Comparison of ENCODE assay signal across 15 cellular contexts in the genomic region with DNA sequence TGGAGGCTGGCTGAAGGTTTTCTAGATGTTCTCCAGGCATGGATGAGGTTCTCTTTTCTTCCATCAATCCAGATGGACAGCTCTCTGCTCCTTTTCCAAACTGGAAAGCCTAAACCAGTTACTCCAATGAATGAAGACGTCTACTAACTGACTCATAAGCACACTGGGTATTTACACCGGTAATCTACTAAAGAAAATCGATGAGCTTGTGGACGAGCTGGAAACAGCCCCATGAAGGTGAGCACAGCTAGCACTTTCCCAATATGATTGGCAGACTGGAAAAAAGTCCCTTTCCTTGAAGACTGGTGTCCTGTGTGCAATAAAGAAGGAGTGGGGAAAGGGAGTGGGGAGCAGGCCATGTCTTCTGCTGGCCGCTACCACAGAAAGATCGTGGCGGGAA.
DNase-seq lines count a peak whose midpoint lies in the region; ATAC-seq and TF ChIP-seq lines count a peak whose summit lies in the region.
"Had no signal": no experiment of that assay in that cellular context is flagged by ENCODE, and none has a peak within 500 bp of the region (broad histone marks: within the 10 kb centered on the region; RNA-seq: fewer than 3 reads in every experiment).

No MANE protein-coding gene starts in this region.

- H3K4me3 ChIP-seq in left ventricle myocardium inferior (no peak overlapping the region), gastrocnemius medialis (no peak overlapping the region), uterus (no peak overlapping the region), body of pancreas (no peak overlapping the region)
- H3K4me3 ChIP-seq: BLaER1 treated with 17β-estradiol and CSF1 and Interleukin-3, amounts not matched to agents 10 nM and 100 nM had no signal

- no peak for DNase-seq in left ventricle myocardium inferior
- DNase-seq in left cardiac atrium, result no peak
- no peak for DNase-seq in gastrocnemius medialis
- no peak for DNase-seq in uterus
- DNase-seq in left colon, result no peak
- no peak for DNase-seq in anterior cingulate cortex (lab: John Stamatoyannopoulos, UW)
- no peak for DNase-seq in body of pancreas
- DNase-seq: CD4-positive, CD25-positive, alpha-beta regulatory T cell; CD8-positive, alpha-beta memory T cell; COR-L47; H9 had no signal

- H3K27me3 Mint-ChIP-seq in nephron (ENCODE audit: low read depth), result no peaks in the 10 kb centered on the region
- H3K27me3 Mint-ChIP-seq: CD4-positive, CD25-positive, alpha-beta regulatory T cell; CD8-positive, alpha-beta memory T cell had no signal

- H3K9me3 Mint-ChIP-seq in nephron, result no peaks in the 10 kb centered on the region
- H3K9me3 Mint-ChIP-seq: CD4-positive, CD25-positive, alpha-beta regulatory T cell; CD8-positive, alpha-beta memory T cell; H9 had no signal

- H3K27me3 ChIP-seq in left ventricle myocardium inferior (ENCODE audit: low read depth) (no peaks in the 10 kb centered on the region), gastrocnemius medialis (no peaks in the 10 kb centered on the region), uterus (no peaks in the 10 kb centered on the region), body of pancreas (no peaks in the 10 kb centered on the region)
- H3K27me3 ChIP-seq: BLaER1 treated with 17β-estradiol and CSF1 and Interleukin-3, amounts not matched to agents 10 nM and 100 nM had no signal

- WGBS in body of pancreas, 2 donors, result 70 to 83% methylated on average over 7 of the region's 7 CpGs

- H3K27ac ChIP-seq in left ventricle myocardium inferior (replicated peaks) (peak overlapping the region; percentile 92), gastrocnemius medialis (peak overlapping the region; percentile 39 to 73 (median 66)), uterus (peak overlapping the region; percentile 53 to 61), body of pancreas (peak overlapping the region in 2 of 4 donors; percentile 14 to 51)
- H3K27ac ChIP-seq: BLaER1 treated with 17β-estradiol and CSF1 and Interleukin-3, amounts not matched to agents 10 nM and 100 nM; HL-60 had no signal

- peaks cover 50% of the 10 kb centered on the region for H3K4me1 ChIP-seq in left ventricle myocardium inferior
- H3K4me1 ChIP-seq in gastrocnemius medialis, result peaks cover 8 to 10% of the 10 kb centered on the region in 2 donors
- no peaks in the 10 kb centered on the region for H3K4me1 ChIP-seq in uterus
- H3K4me1 ChIP-seq in body of pancreas, result peaks cover 6% of the 10 kb centered on the region

- no peak overlapping the region for H3K4me3 Mint-ChIP-seq in nephron
- H3K4me3 Mint-ChIP-seq: B cell; CD4-positive, CD25-positive, alpha-beta regulatory T cell; CD8-positive, alpha-beta memory T cell; H9 had no signal

- peaks cover 64% of the 10 kb centered on the region for H3K36me3 Mint-ChIP-seq in nephron (ENCODE audit: low read depth)

- no peaks in the 10 kb centered on the region for H3K9me3 ChIP-seq in left ventricle myocardium inferior (replicated peaks)
- no peaks in the 10 kb centered on the region for H3K9me3 ChIP-seq in gastrocnemius medialis
- H3K9me3 ChIP-seq in uterus, result no peaks in the 10 kb centered on the region
- no peaks in the 10 kb centered on the region for H3K9me3 ChIP-seq in body of pancreas

- ATAC-seq in left cardiac atrium (no peak), gastrocnemius medialis (no peak), left colon (no peak), body of pancreas (no peak)

- in situ Hi-C loops in gastrocnemius medialis (cut with MboI; ENCODE audit: low sequenced_read_pairs in 4 of 4), result no loop called here

- peak overlapping the region in 2 of 3 experiments; percentile 21 to 95 for H3K27ac Mint-ChIP-seq in nephron
- H3K27ac Mint-ChIP-seq: B cell; CD8-positive, alpha-beta memory T cell; H9 had no signal

- H3K36me3 ChIP-seq in left ventricle myocardium inferior (peaks cover 50% of the 10 kb centered on the region), gastrocnemius medialis (peaks cover 0 to 47% of the 10 kb centered on the region in 2 donors), uterus (no peaks in the 10 kb centered on the region), body of pancreas (replicated peaks in 1 of 2; ENCODE audit: insufficient read depth in 1 of 2, low read depth in 2 of 2) (peaks cover 0 to 8% of the 10 kb centered on the region in 2 donors)

- TF ChIP-seq CTCF in left ventricle myocardium inferior (IDR thresholded peaks at IDR 0.05; ENCODE audit: borderline replicate concordance), result no peak
- no peak for TF ChIP-seq CTCF in nephron (IDR thresholded peaks at IDR 0.05; ENCODE audit: unreplicated experiment in 3 of 3)
- TF ChIP-seq CTCF in gastrocnemius medialis (IDR thresholded peaks at IDR 0.05 in 4 of 5, conservative IDR thresholded peaks at IDR 0.05 in 1 of 5), result no peak
- TF ChIP-seq CTCF in uterus (IDR thresholded peaks at IDR 0.05), result no peak
- no peak for TF ChIP-seq CTCF in body of pancreas (IDR thresholded peaks at IDR 0.05)

- H3K4me1 Mint-ChIP-seq in nephron, result peaks cover 25% of the 10 kb centered on the region
- H3K4me1 Mint-ChIP-seq: B cell; CD8-positive, alpha-beta memory T cell; H9 had no signal

- TF ChIP-seq POLR2A in gastrocnemius medialis (IDR thresholded peaks at IDR 0.05), result no peak
- TF ChIP-seq POLR2A in uterus (IDR thresholded peaks at IDR 0.05), result no peak
- TF ChIP-seq POLR2A in body of pancreas (IDR thresholded peaks at IDR 0.05), result no peak

- intact Hi-C loops in left ventricle myocardium inferior (cut with micrococcal nuclease), result no loop called here
- intact Hi-C loops in left cardiac atrium (cut with DNase I), result no loop called here
- intact Hi-C loops in gastrocnemius medialis (cut with DNase I; ENCODE audit: low total_unique reads), result no loop called here
- intact Hi-C loops in uterus (cut with DNase I; ENCODE audit: low total_unique reads), result no loop called here
- intact Hi-C loops in left colon (cut with DNase I, micrococcal nuclease), result no loop called here
- intact Hi-C loops in body of pancreas (cut with DNase I), result no loop called here
